Comparison of ENCODE assay signal across 15 cellular contexts in genomic region chr11:42812408-42812807, GRCh38.
DNase-seq lines count a peak whose midpoint lies in the region; ATAC-seq lines count a peak whose summit lies in the region.
"Had no signal": no experiment of that assay in that cellular context is flagged by ENCODE, and none has a peak within 500 bp of the region (broad histone marks: within the 10 kb centered on the region; RNA-seq: fewer than 3 reads in every experiment).

No MANE protein-coding gene starts in this region.

- peak; percentile 54 for DNase-seq in NCI-H69 (lab: John Stamatoyannopoulos, UW)
- peak; percentile 50 for DNase-seq in left kidney (ENCODE audit: low read depth, low spot score)
- peak; percentile 52 for DNase-seq in retina
- no peak for DNase-seq in activated gamma-delta T cell (lab: John Stamatoyannopoulos, UW)
- DNase-seq: ACHN; BE2C; C1 segment of cervical spinal cord; CD4-positive, alpha-beta T cell; DMS153; DMS79 treated with DMSO at 0.1 percent for 48 hours; GF-D8; H9; IMR-90 had no signal

- no peaks in the 10 kb centered on the region for H3K27me3 Mint-ChIP-seq in activated T-helper 17 cell treated with anti-CD3 and anti-CD28 coated beads, Interleukin-2, amount 50 U/mL, for 72 hours
- H3K27me3 Mint-ChIP-seq: CD4-positive, alpha-beta T cell had no signal

- H3K4me1 Mint-ChIP-seq in activated T-helper 17 cell treated with anti-CD3 and anti-CD28 coated beads, Interleukin-2, amount 50 U/mL, for 72 hours: no peaks in the 10 kb centered on the region
- H3K4me1 Mint-ChIP-seq: H9 had no signal

- ATAC-seq in GM21786 (IDR thresholded peaks at IDR 0.05; ENCODE audit: unreplicated experiment): no peak
- ATAC-seq in activated T-helper 17 cell treated with anti-CD3 and anti-CD28 coated beads, Interleukin-2, amount 50 U/mL, for 72 hours (replicated peaks): no peak

- peaks cover 7% of the 10 kb centered on the region for H3K9me3 Mint-ChIP-seq in activated T-helper 17 cell treated with anti-CD3 and anti-CD28 coated beads, Interleukin-2, amount 50 U/mL, for 72 hours
- H3K9me3 Mint-ChIP-seq: H9 had no signal

- no peak overlapping the region for H3K27ac Mint-ChIP-seq in activated T-helper 17 cell treated with anti-CD3 and anti-CD28 coated beads, Interleukin-2, amount 50 U/mL, for 72 hours
- H3K27ac Mint-ChIP-seq: CD4-positive, alpha-beta T cell; H9 had no signal

- no peaks in the 10 kb centered on the region for H3K36me3 Mint-ChIP-seq in activated T-helper 17 cell treated with anti-CD3 and anti-CD28 coated beads, Interleukin-2, amount 50 U/mL, for 72 hours (ENCODE audit: low read depth)

- no peak overlapping the region for H3K4me3 Mint-ChIP-seq in activated T-helper 17 cell treated with anti-CD3 and anti-CD28 coated beads, Interleukin-2, amount 50 U/mL, for 72 hours
- H3K4me3 Mint-ChIP-seq: CD4-positive, alpha-beta T cell; H9 had no signal
